In genomic region chr22:30968924-30969531, GRCh38 we compare ENCODE assay signal across 8 cellular contexts. TPM values are rescaled to one million over a fixed set of nuclear protein-coding genes. Genes with fewer than 3 reads are reported as not detected.
DNase-seq lines count a peak whose midpoint lies in the region; ATAC-seq and TF ChIP-seq lines count a peak whose summit lies in the region.

Gene TUG1, plus strand, starts transcription at chr22:30969265.

- DNase-seq in GM12864 (ENCODE audit: low read depth), result peak; percentile 94
- DNase-seq in NCI-H1417 treated with DMSO at 0.1 percent for 48 hours (lab: John Stamatoyannopoulos, UW), result peak; percentile 19
- peak; percentile 96 for DNase-seq in SW480 (ENCODE audit: low spot score)
- peak; percentile 99 for DNase-seq in adipocyte (ENCODE audit: low read depth)
- DNase-seq in cardiac muscle cell (ENCODE audit: low read depth in 1 of 2, low spot score in 1 of 2), result peak; percentile 98 to 99
- peak; percentile 98 to 99 for DNase-seq in tibial nerve (ENCODE audit: low spot score in 2 of 2)

- H3K27me3 ChIP-seq in adipocyte (replicated peaks; ENCODE audit: control insufficient read depth, insufficient read depth, low read length) (no peaks in the 10 kb centered on the region), cardiac muscle cell (no peaks in the 10 kb centered on the region), parathyroid adenoma (ENCODE audit: control insufficient read depth, insufficient read depth, low read length) (no peaks in the 10 kb centered on the region), tibial nerve (no peaks in the 10 kb centered on the region)

- peak within 1 kb of the TSS; percentile 100 for H3K27ac ChIP-seq in cardiac muscle cell
- peak within 1 kb of the TSS; percentile 93 for H3K27ac ChIP-seq in parathyroid adenoma
- H3K27ac ChIP-seq in tibial nerve, result peak within 1 kb of the TSS; percentile 92 to 99 (median 98)

- peaks cover 25% of the 10 kb centered on the region for H3K4me1 ChIP-seq in adipocyte (ENCODE audit: control insufficient read depth, insufficient read depth, low read length)
- peaks cover 20% of the 10 kb centered on the region for H3K4me1 ChIP-seq in cardiac muscle cell (ENCODE audit: low read depth)
- peaks cover 4% of the 10 kb centered on the region for H3K4me1 ChIP-seq in parathyroid adenoma
- H3K4me1 ChIP-seq in tibial nerve, result peaks cover 0 to 25% (median 7%) of the 10 kb centered on the region in 4 donors

- TF ChIP-seq CTCF in GM12864 (IDR thresholded peaks at IDR 0.05; ENCODE audit: low read depth, low read length, missing control alignments) (no peak), cardiac muscle cell (IDR thresholded peaks at IDR 0.05; ENCODE audit: low read depth, low read length) (no peak), parathyroid adenoma (IDR thresholded peaks at IDR 0.05) (no peak), tibial nerve (IDR thresholded peaks at IDR 0.05) (peak in 1 of 5 experiments; percentile 55)

- H3K4me2 ChIP-seq in parathyroid adenoma (ENCODE audit: low read length), result peak within 1 kb of the TSS; percentile 80

- H3K9me3 ChIP-seq in adipocyte (ENCODE audit: control insufficient read depth, low read length), result no peaks in the 10 kb centered on the region
- H3K9me3 ChIP-seq in cardiac muscle cell (ENCODE audit: low read depth), result no peaks in the 10 kb centered on the region
- peaks cover 14% of the 10 kb centered on the region for H3K9me3 ChIP-seq in parathyroid adenoma (ENCODE audit: control insufficient read depth, low read length)
- H3K9me3 ChIP-seq in tibial nerve, result peaks cover 0 to 53% (median 18%) of the 10 kb centered on the region in 4 donors

- H2AFZ ChIP-seq in parathyroid adenoma, result peak within 1 kb of the TSS; percentile 83

- H3K4me3 ChIP-seq in GM12864 (ENCODE audit: low read depth, low read length) (peak within 1 kb of the TSS; percentile 86), adipocyte (ENCODE audit: low read length) (peak within 1 kb of the TSS; percentile 87), cardiac muscle cell (peak within 1 kb of the TSS; percentile 81), parathyroid adenoma (ENCODE audit: low read depth, low read length) (peak within 1 kb of the TSS; percentile 81), tibial nerve (peak within 1 kb of the TSS; percentile 77 to 99 (median 86))

- peaks cover 25% of the 10 kb centered on the region for H3K36me3 ChIP-seq in adipocyte (ENCODE audit: control insufficient read depth, insufficient read depth, low read length, severe bottlenecking)
- H3K36me3 ChIP-seq in cardiac muscle cell, result peaks cover 17% of the 10 kb centered on the region
- peaks cover 10% of the 10 kb centered on the region for H3K36me3 ChIP-seq in parathyroid adenoma (ENCODE audit: control insufficient read depth, insufficient read depth, low read length)
- H3K36me3 ChIP-seq in tibial nerve, result peaks cover 6 to 49% (median 21%) of the 10 kb centered on the region in 3 donors

- TF ChIP-seq POLR2A in tibial nerve (IDR thresholded peaks at IDR 0.05), result peak; percentile 74 to 94

- peak; percentile 84 to 98 for TF ChIP-seq EP300 in tibial nerve (IDR thresholded peaks at IDR 0.05)

- H3K79me2 ChIP-seq in parathyroid adenoma, result peaks cover 13% of the 10 kb centered on the region

- WGBS in tibial nerve, 2 donors, result 0 to 1% methylated on average over 20 to 66 of the region's 67 CpGs

- peak within 1 kb of the TSS; percentile 92 for H3K9ac ChIP-seq in adipocyte (ENCODE audit: low read length)
- H3K9ac ChIP-seq in parathyroid adenoma, result peak within 1 kb of the TSS; percentile 80

- ATAC-seq in HG02763 (IDR thresholded peaks at IDR 0.05; ENCODE audit: unreplicated experiment), result peak; percentile 90

RNA-seq across cellular contexts. Expression of gene TUG1, which starts in this region (rescaled TPM):
- total RNA-seq in cardiac muscle cell (54.9 and 85.5 TPM in 2 replicates), tibial nerve (10 to 100 TPM; 63.5 to 90.4 (median 77.0) TPM)
- 58.9 and 75.9 TPM in 2 replicates for polyA plus RNA-seq in cardiac muscle cell

Comparison
In these comparisons a context has a peak if more than half of its experiments do, and no peak if none do; other contexts are left out.
1. Peak in every context shown above with its lines: DNase-seq, ATAC-seq, H3K4me3 ChIP-seq and H3K27ac ChIP-seq.
2. DNase-seq: peak in every context shown above with its lines; median percentile 99 in adipocyte; 98 in cardiac muscle cell; 98 in tibial nerve; 96 in SW480; 94 in GM12864; 19 in NCI-H1417 treated with DMSO at 0.1 percent for 48 hours.